7 cellular contexts compared by ENCODE assay signal in the genomic region with DNA sequence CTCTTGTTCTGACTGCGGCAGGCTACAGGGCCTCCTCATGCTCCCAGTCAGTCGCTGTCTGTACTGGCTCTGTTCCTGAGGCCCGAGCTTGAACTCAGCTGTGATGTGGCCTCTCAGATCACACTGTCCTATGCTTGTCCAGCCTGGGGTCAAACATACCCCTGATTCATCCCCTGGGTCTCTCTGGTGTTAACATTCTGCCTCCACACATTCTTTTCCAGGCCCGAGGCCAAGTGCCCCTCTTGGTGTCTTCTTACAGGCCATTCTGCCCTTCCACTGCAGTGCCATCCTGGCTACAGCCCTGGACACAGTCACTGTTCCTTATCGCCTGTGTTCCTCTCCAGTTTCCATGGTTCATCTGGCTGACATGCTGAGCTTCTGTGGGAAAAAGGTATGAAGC. TPM values are rescaled to one million over a fixed set of nuclear protein-coding genes. Genes with fewer than 3 reads are reported as not detected.
DNase-seq lines count a peak whose midpoint lies in the region; ATAC-seq and TF ChIP-seq lines count a peak whose summit lies in the region.
"Not testable (repeated sequence)": the region's sequence is repeated elsewhere in the genome, so short reads cannot be mapped to it uniquely, and the experiment has no call there.

No MANE protein-coding gene starts in this region.

- H3F3A ChIP-seq in GM23248 (ENCODE audit: insufficient read depth), result peaks cover 36% of the 10 kb centered on the region

- not testable (repeated sequence) for H3K9me3 ChIP-seq in GM23248 (ENCODE audit: low read depth); T-helper 17 cell (ENCODE audit: control insufficient read depth, low read length, poor library complexity, severe bottlenecking)

- not testable (repeated sequence) for H3K9ac ChIP-seq in GM23248

- H3K4me3 ChIP-seq in GM23248, result not testable (repeated sequence)

- H2AFZ ChIP-seq in GM23248, result not testable (repeated sequence)

- H3K4me3 Mint-ChIP-seq in T-helper 17 cell, result peak overlapping the region; percentile 15
- H3K4me3 Mint-ChIP-seq in activated T-cell treated with anti-CD3 and anti-CD28 coated beads, Interleukin-2, amount 50 U/mL, for 72 hours; activated naive CD8-positive, alpha-beta T cell treated with anti-CD3 and anti-CD28 coated beads for 36 hours: not testable (repeated sequence)
- peak overlapping the region in 3 of 5 donors; percentile 20 to 51 (median 27) for H3K4me3 Mint-ChIP-seq in immature natural killer cell
- H3K4me3 Mint-ChIP-seq in nephron, result peak overlapping the region; percentile 55 to 76 (median 67)
- H3K4me3 Mint-ChIP-seq in stimulated activated naive CD8-positive, alpha-beta T cell treated with anti-CD3 and anti-CD28 coated beads, Interleukin-15, Interleukin-2, amounts not matched to agents 100 ng/mL and 50 ng/mL, for 24 hours, result peak overlapping the region; percentile 22

- peak overlapping the region; percentile 73 for H3K4me2 ChIP-seq in GM23248 (ENCODE audit: unreplicated experiment)

- not testable (repeated sequence) for H3K79me2 ChIP-seq in GM23248 (ENCODE audit: insufficient read depth)

- not testable (repeated sequence) for H3K9me2 ChIP-seq in GM23248 (ENCODE audit: insufficient read depth)

- H3K36me3 Mint-ChIP-seq in T-helper 17 cell (ENCODE audit: low read depth); activated T-cell treated with anti-CD3 and anti-CD28 coated beads, Interleukin-2, amount 50 U/mL, for 72 hours (ENCODE audit: insufficient read depth in 2 of 2); activated naive CD8-positive, alpha-beta T cell treated with anti-CD3 and anti-CD28 coated beads for 36 hours; immature natural killer cell: not testable (repeated sequence)
- H3K36me3 Mint-ChIP-seq in nephron (ENCODE audit: low read depth), result peaks cover 28% of the 10 kb centered on the region
- peaks cover 30% of the 10 kb centered on the region for H3K36me3 Mint-ChIP-seq in stimulated activated naive CD8-positive, alpha-beta T cell treated with anti-CD3 and anti-CD28 coated beads, Interleukin-15, Interleukin-2, amounts not matched to agents 100 ng/mL and 50 ng/mL, for 24 hours (ENCODE audit: low read depth)

- in situ Hi-C loops in GM23248 (cut with MboI), result not testable (repeated sequence)

- TF ChIP-seq CTCF in nephron (IDR thresholded peaks at IDR 0.05; ENCODE audit: unreplicated experiment in 3 of 3), result not testable (repeated sequence)

- not testable (repeated sequence) for H3K27me3 ChIP-seq in GM23248 (replicated peaks; ENCODE audit: insufficient read depth)

- H3K4me1 ChIP-seq in GM23248 (ENCODE audit: insufficient read depth), result peaks cover 22% of the 10 kb centered on the region

- 59 to 61% methylated on average over 5 of the region's 5 CpGs for WGBS in GM23248 (ENCODE audit: low coverage in 1 of 2, low lambda C conversion rate in 2 of 2, missing lambda C conversion rate in 2 of 2), 2 experiments

- DNase-seq in GM23248; T-helper 17 cell; activated T-cell treated with anti-CD3 and anti-CD28 coated beads, Interleukin-2, amount 50 U/mL, for 72 hours; activated naive CD8-positive, alpha-beta T cell treated with anti-CD3 and anti-CD28 coated beads for 36 hours; immature natural killer cell: not testable (repeated sequence)

- not testable (repeated sequence) for H3K9me3 Mint-ChIP-seq in activated T-cell treated with anti-CD3 and anti-CD28 coated beads, Interleukin-2, amount 50 U/mL, for 72 hours; activated naive CD8-positive, alpha-beta T cell treated with anti-CD3 and anti-CD28 coated beads for 36 hours; immature natural killer cell; nephron; stimulated activated naive CD8-positive, alpha-beta T cell treated with anti-CD3 and anti-CD28 coated beads, Interleukin-15, Interleukin-2, amounts not matched to agents 100 ng/mL and 50 ng/mL, for 24 hours

- ATAC-seq in T-helper 17 cell; activated T-cell treated with anti-CD3 and anti-CD28 coated beads, Interleukin-2, amount 50 U/mL, for 72 hours (replicated peaks in 1 of 2): not testable (repeated sequence)

- H4K20me1 ChIP-seq in GM23248 (ENCODE audit: insufficient read depth), result not testable (repeated sequence)

- H3K27ac ChIP-seq in GM23248, result peak overlapping the region; percentile 91

- not testable (repeated sequence) for H3K27me3 Mint-ChIP-seq in T-helper 17 cell; activated T-cell treated with anti-CD3 and anti-CD28 coated beads, Interleukin-2, amount 50 U/mL, for 72 hours (ENCODE audit: low read depth); activated naive CD8-positive, alpha-beta T cell treated with anti-CD3 and anti-CD28 coated beads for 36 hours; immature natural killer cell (ENCODE audit: low read depth in 3 of 3); nephron (ENCODE audit: low read depth); stimulated activated naive CD8-positive, alpha-beta T cell treated with anti-CD3 and anti-CD28 coated beads, Interleukin-15, Interleukin-2, amounts not matched to agents 100 ng/mL and 50 ng/mL, for 24 hours

- not testable (repeated sequence) for H3K4me1 Mint-ChIP-seq in T-helper 17 cell; activated T-cell treated with anti-CD3 and anti-CD28 coated beads, Interleukin-2, amount 50 U/mL, for 72 hours (ENCODE audit: low read depth); immature natural killer cell; nephron; stimulated activated naive CD8-positive, alpha-beta T cell treated with anti-CD3 and anti-CD28 coated beads, Interleukin-15, Interleukin-2, amounts not matched to agents 100 ng/mL and 50 ng/mL, for 24 hours (ENCODE audit: low read depth)
- H3K4me1 Mint-ChIP-seq in activated naive CD8-positive, alpha-beta T cell treated with anti-CD3 and anti-CD28 coated beads for 36 hours, result peaks cover 11% of the 10 kb centered on the region

- H3K36me3 ChIP-seq in GM23248 (ENCODE audit: low read depth), result not testable (repeated sequence)

- not testable (repeated sequence) for H3K27ac Mint-ChIP-seq in T-helper 17 cell, nephron
- H3K27ac Mint-ChIP-seq in activated T-cell treated with anti-CD3 and anti-CD28 coated beads, Interleukin-2, amount 50 U/mL, for 72 hours, result peak overlapping the region; percentile 56
- peak overlapping the region; percentile 2 for H3K27ac Mint-ChIP-seq in activated naive CD8-positive, alpha-beta T cell treated with anti-CD3 and anti-CD28 coated beads for 36 hours
- H3K27ac Mint-ChIP-seq in immature natural killer cell, result peak overlapping the region in 5 of 6 donors; percentile 21 to 72 (median 60)
- peak overlapping the region; percentile 63 for H3K27ac Mint-ChIP-seq in stimulated activated naive CD8-positive, alpha-beta T cell treated with anti-CD3 and anti-CD28 coated beads, Interleukin-15, Interleukin-2, amounts not matched to agents 100 ng/mL and 50 ng/mL, for 24 hours

RNA-seq across cellular contexts. Expression of a gene that starts 59.2 kb away (rescaled TPM):
- 41.1 and 41.4 TPM in 2 replicates for total RNA-seq in GM23248 (2014; rRNA removed; shearing (Covaris generic))
- 77.8 and 82.2 TPM in 2 replicates for polyA plus RNA-seq in GM23248 (2016; fragmentation: Nextera tagmentation; extraction: Ambion mirVana)
- 100 to 1,000 TPM in 1 of 2 donors, 10 to 100 TPM in 1; 98.9 to 127 TPM for total RNA-seq in T-helper 17 cell
- total RNA-seq in activated T-cell treated with anti-CD3 and anti-CD28 coated beads, Interleukin-2, amount 50 U/mL, for 72 hours, result 100 to 1,000 TPM; 123 to 135 TPM
- 100 to 1,000 TPM; 148 to 151 TPM for total RNA-seq in activated naive CD8-positive, alpha-beta T cell treated with anti-CD3 and anti-CD28 coated beads for 36 hours
- 10 to 100 TPM; 75.5 to 88.1 (median 85.1) TPM for polyA plus RNA-seq in immature natural killer cell

RNA-seq across cellular contexts. Expression of a gene that starts 59.6 kb away (rescaled TPM):
- 36.7 and 50.1 TPM in 2 replicates for total RNA-seq in GM23248 (2014; rRNA removed; shearing (Covaris generic))
- polyA plus RNA-seq in GM23248 (2016; fragmentation: Nextera tagmentation; extraction: Ambion mirVana) (27.0 and 28.1 TPM in 2 replicates), immature natural killer cell (10 to 100 TPM; 21.3 to 59.2 (median 23.1) TPM)
- total RNA-seq in T-helper 17 cell, result 10 to 100 TPM; 85.0 to 86.4 TPM
- total RNA-seq in activated T-cell treated with anti-CD3 and anti-CD28 coated beads, Interleukin-2, amount 50 U/mL, for 72 hours, result 10 to 100 TPM; 94.5 to 98.9 TPM
- total RNA-seq in activated naive CD8-positive, alpha-beta T cell treated with anti-CD3 and anti-CD28 coated beads for 36 hours, result 10 to 100 TPM; 66.8 to 67.0 TPM
